ENCODE assay signal across 8 cellular contexts in the genomic region with DNA sequence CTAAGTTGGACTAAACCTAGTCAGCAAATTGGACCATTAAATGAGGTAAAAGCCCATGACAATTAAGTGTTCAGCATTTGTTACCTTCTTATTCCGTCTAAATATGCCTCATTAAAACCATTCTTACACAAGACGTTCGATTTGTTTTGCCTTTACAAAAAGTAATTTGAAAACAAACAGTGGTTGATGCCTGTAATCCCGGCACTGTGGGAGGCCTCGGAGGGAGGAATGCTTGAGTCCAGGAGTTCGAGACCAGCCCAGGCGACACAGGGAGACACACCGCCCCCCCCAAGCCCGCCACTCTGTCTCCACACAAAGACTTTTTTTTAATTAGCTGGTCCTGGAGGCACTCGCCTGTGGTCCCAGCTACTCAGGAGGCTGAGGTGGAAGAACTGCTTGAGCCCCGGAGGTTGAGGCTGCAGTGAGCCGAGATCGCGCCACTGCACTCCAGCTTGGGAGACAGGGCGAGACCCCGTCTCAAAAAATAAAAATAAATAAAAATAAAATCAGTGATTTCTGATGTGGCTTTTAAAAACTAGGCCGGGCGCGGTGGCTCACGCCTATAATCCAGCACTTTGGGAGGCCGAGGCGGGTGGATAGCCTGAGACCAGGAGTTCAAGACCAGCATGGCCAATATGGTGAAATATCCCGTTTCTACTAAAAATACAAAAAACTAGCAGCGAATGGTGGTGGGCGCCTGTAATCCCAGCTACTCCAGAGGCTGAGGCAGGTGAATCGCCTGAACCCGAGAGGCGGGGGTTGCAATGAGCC. TPM values are rescaled to one million over a fixed set of nuclear protein-coding genes. Genes with fewer than 3 reads are reported as not detected.
A peak's percentile ranks its signal among the peaks of the same experiment; 100 is the strongest.
DNase-seq lines count a peak whose midpoint lies in the region; ATAC-seq and TF ChIP-seq lines count a peak whose summit lies in the region.

No MANE protein-coding gene starts in this region.

- H3K36me3 ChIP-seq in endodermal cell (ENCODE audit: control insufficient read depth, insufficient read depth, low read length), result peaks cover 22% of the 10 kb centered on the region

- H3K27ac Mint-ChIP-seq in endodermal cell, result peak overlapping the region; percentile 98
- peak overlapping the region; percentile 96 to 99 (median 99) for H3K27ac Mint-ChIP-seq in naive thymus-derived CD8-positive, alpha-beta T cell

- no peaks in the 10 kb centered on the region for H3K9me3 Mint-ChIP-seq in endodermal cell
- peaks cover 0 to 2% (median 0%) of the 10 kb centered on the region in 9 donors for H3K9me3 Mint-ChIP-seq in naive thymus-derived CD8-positive, alpha-beta T cell

- 11 to 24% methylated on average over 16 to 27 of the region's 28 CpGs for WGBS in endodermal cell (ENCODE audit: insufficient coverage in 1 of 2, insufficient read length in 1 of 2), 2 experiments

- DNase-seq in NCI-H2227 (lab: John Stamatoyannopoulos, UW; ENCODE audit: unreplicated experiment) (peak; percentile 33), NCI-H2227 treated with DMSO at 0.1 percent for 48 hours (lab: John Stamatoyannopoulos, UW) (no peak), endodermal cell (peak; percentile 83), NCI-H1105 (lab: John Stamatoyannopoulos, UW) (no peak), DMS79 (lab: John Stamatoyannopoulos, UW) (no peak), NCI-H345 (lab: John Stamatoyannopoulos, UW) (no peak)
- DNase-seq in naive thymus-derived CD8-positive, alpha-beta T cell, result peak in 1 of 10 donors; percentile 5

- peak; percentile 2 for ATAC-seq in SK-N-SH treated with all-trans-retinoic acid at 6 μM for 48 hours
- ATAC-seq in naive thymus-derived CD8-positive, alpha-beta T cell, result no peak

- TF ChIP-seq CTCF in endodermal cell (conservative IDR thresholded peaks at IDR 0.05), result no peak

- peak overlapping the region; percentile 98 for H3K4me3 ChIP-seq in endodermal cell (ENCODE audit: low read length)

- peak overlapping the region; percentile 100 for H3K4me3 Mint-ChIP-seq in endodermal cell
- peak overlapping the region; percentile 96 to 100 (median 98) for H3K4me3 Mint-ChIP-seq in naive thymus-derived CD8-positive, alpha-beta T cell

- peaks cover 28% of the 10 kb centered on the region for H3K36me3 Mint-ChIP-seq in endodermal cell (ENCODE audit: low read depth)
- H3K36me3 Mint-ChIP-seq in naive thymus-derived CD8-positive, alpha-beta T cell, result peaks cover 0 to 13% (median 4%) of the 10 kb centered on the region in 3 donors

- peaks cover 3% of the 10 kb centered on the region for H3K4me1 ChIP-seq in endodermal cell (ENCODE audit: control insufficient read depth, insufficient read depth, low read length)

- H3K9me3 ChIP-seq in endodermal cell (ENCODE audit: control insufficient read depth, low read length), result no peaks in the 10 kb centered on the region

- H3K27me3 Mint-ChIP-seq in endodermal cell (ENCODE audit: insufficient read depth), result peaks cover 2% of the 10 kb centered on the region
- H3K27me3 Mint-ChIP-seq in naive thymus-derived CD8-positive, alpha-beta T cell, result peaks cover 0 to 5% (median 0%) of the 10 kb centered on the region in 5 donors

- peak overlapping the region; percentile 88 for H3K9ac ChIP-seq in endodermal cell (ENCODE audit: extremely low read depth, low read length, poor library complexity, severe bottlenecking)

- peak overlapping the region; percentile 35 for H3K27ac ChIP-seq in endodermal cell (ENCODE audit: low read depth, low read length)

- no peaks in the 10 kb centered on the region for H3K27me3 ChIP-seq in endodermal cell (ENCODE audit: control insufficient read depth, insufficient read depth, low read length, poor library complexity, severe bottlenecking)

- POLR2A ChIA-PET in naive thymus-derived CD8-positive, alpha-beta T cell (lab: Charles Lee), result interaction anchor here (0.6 to 2.0 kb wide), 15 partner anchors 21 to 1275 kb away, joined by 3 to 20 read pairs (median 4); a partner anchor contains a TSS

- H3K4me1 Mint-ChIP-seq in endodermal cell, result peaks cover 35% of the 10 kb centered on the region
- H3K4me1 Mint-ChIP-seq in naive thymus-derived CD8-positive, alpha-beta T cell, result peaks cover 20 to 48% (median 45%) of the 10 kb centered on the region in 4 donors

TF ChIP-seq in SK-N-SH treated with all-trans-retinoic acid at 6 μM for 48 hours, 23 proteins besides CTCF, POLR2A, EP300 and RAD21:
- TF ChIP-seq TCF4 (CRISPR knock-in tag; IDR thresholded peaks at IDR 0.05; ENCODE audit: borderline replicate concordance), result no peak
- TF ChIP-seq ZC3H10 (CRISPR knock-in tag; IDR thresholded peaks at IDR 0.05), result no peak
- TF ChIP-seq PPARA (CRISPR knock-in tag; IDR thresholded peaks at IDR 0.05; ENCODE audit: borderline replicate concordance), result no peak
- no peak for TF ChIP-seq SNAI2 (CRISPR knock-in tag; IDR thresholded peaks at IDR 0.05)
- TF ChIP-seq ZFP3 (CRISPR knock-in tag; IDR thresholded peaks at IDR 0.05), result no peak
- no peak for TF ChIP-seq RARB (CRISPR knock-in tag; IDR thresholded peaks at IDR 0.05)
- TF ChIP-seq GLIS3 (CRISPR knock-in tag; IDR thresholded peaks at IDR 0.05), result no peak
- no peak for TF ChIP-seq BACH2 (CRISPR knock-in tag; IDR thresholded peaks at IDR 0.05; ENCODE audit: borderline replicate concordance)
- no peak for TF ChIP-seq TOX (CRISPR knock-in tag; IDR thresholded peaks at IDR 0.05; ENCODE audit: borderline replicate concordance)
- TF ChIP-seq, protein P1, sequence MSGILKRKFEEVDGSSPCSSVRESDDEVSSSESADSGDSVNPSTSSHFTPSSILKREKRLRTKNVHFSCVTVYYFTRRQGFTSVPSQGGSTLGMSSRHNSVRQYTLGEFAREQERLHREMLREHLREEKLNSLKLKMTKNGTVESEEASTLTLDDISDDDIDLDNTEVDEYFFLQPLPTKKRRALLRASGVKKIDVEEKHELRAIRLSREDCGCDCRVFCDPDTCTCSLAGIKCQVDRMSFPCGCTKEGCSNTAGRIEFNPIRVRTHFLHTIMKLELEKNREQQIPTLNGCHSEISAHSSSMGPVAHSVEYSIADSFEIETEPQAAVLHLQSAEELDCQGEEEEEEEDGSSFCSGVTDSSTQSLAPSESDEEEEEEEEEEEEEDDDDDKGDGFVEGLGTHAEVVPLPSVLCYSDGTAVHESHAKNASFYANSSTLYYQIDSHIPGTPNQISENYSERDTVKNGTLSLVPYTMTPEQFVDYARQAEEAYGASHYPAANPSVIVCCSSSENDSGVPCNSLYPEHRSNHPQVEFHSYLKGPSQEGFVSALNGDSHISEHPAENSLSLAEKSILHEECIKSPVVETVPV (CRISPR knock-in tag; IDR thresholded peaks at IDR 0.05), result no peak
- TF ChIP-seq ZNF8 (CRISPR knock-in tag; IDR thresholded peaks at IDR 0.05), result no peak
- TF ChIP-seq ZNF565 (CRISPR knock-in tag; conservative IDR thresholded peaks at IDR 0.05; ENCODE audit: low read depth), result no peak
- no peak for TF ChIP-seq ARNTL (CRISPR knock-in tag; IDR thresholded peaks at IDR 0.05; ENCODE audit: borderline replicate concordance, low read depth)
- TF ChIP-seq OSR1 (CRISPR knock-in tag; IDR thresholded peaks at IDR 0.05), result no peak
- TF ChIP-seq ZFP30 (CRISPR knock-in tag; IDR thresholded peaks at IDR 0.05), result no peak
- TF ChIP-seq ISL1 (CRISPR knock-in tag; IDR thresholded peaks at IDR 0.05), result no peak

RNA-seq across cellular contexts. Expression of a gene that starts 0.9 kb away (rescaled TPM):
- 100 to 1,000 TPM; 596 to 655 TPM for total RNA-seq in endodermal cell
- 388 TPM for polyA plus RNA-seq in endodermal cell (2013, experiment 1 of 2)
- 341 TPM for polyA plus RNA-seq in endodermal cell (2013, experiment 2 of 2)
- 100 to 1,000 TPM; 752 to 804 TPM for total RNA-seq in naive thymus-derived CD8-positive, alpha-beta T cell
- 100 to 1,000 TPM; 116 to 146 (median 124) TPM for polyA plus RNA-seq in naive thymus-derived CD8-positive, alpha-beta T cell

RNA-seq across cellular contexts. Expression of a gene that starts 44.5 kb away (rescaled TPM):
- total RNA-seq in endodermal cell, result 10 to 100 TPM; 10.2 to 12.6 TPM
- polyA plus RNA-seq in endodermal cell (2013, experiment 1 of 2), result 9.5 TPM
- 9.6 TPM for polyA plus RNA-seq in endodermal cell (2013, experiment 2 of 2)
- 1 to 10 TPM; 2.4 to 3.0 TPM for total RNA-seq in naive thymus-derived CD8-positive, alpha-beta T cell
- polyA plus RNA-seq in naive thymus-derived CD8-positive, alpha-beta T cell, result under 1 TPM in 2 of 3 donors, not detected in 1; 0.13 to 0.19 TPM

RNA-seq across cellular contexts. Expression of a gene that starts 56.5 kb away (rescaled TPM):
- 1,000 to 10,000 TPM in 1 of 2 donors, 100 to 1,000 TPM in 1; 858 to 1,019 TPM for total RNA-seq in endodermal cell
- 283 TPM for polyA plus RNA-seq in endodermal cell (2013, experiment 1 of 2)
- 352 TPM for polyA plus RNA-seq in endodermal cell (2013, experiment 2 of 2)
- 10 to 100 TPM in 1 of 2 experiments, 1 to 10 TPM in 1; 9.7 to 10.6 TPM for total RNA-seq in naive thymus-derived CD8-positive, alpha-beta T cell
- 1 to 10 TPM; 3.5 to 9.3 (median 9.0) TPM for polyA plus RNA-seq in naive thymus-derived CD8-positive, alpha-beta T cell

Comparison
In these comparisons a context has a peak if more than half of its experiments do, and no peak if none do; other contexts are left out.
1. DNase-seq: peak in NCI-H2227 (single experiment) and endodermal cell (single experiment); none in NCI-H2227 treated with DMSO at 0.1 percent for 48 hours (single experiment), NCI-H1105 (single experiment), DMS79 (single experiment) and NCI-H345 (single experiment).
2. RNA of a gene that starts 56.5 kb away (total RNA-seq): 858 to 1,019 TPM in endodermal cell; 9.7 to 10.6 TPM in naive thymus-derived CD8-positive, alpha-beta T cell; every median in the first group is over 10 times any median in the second.